27 cellular contexts compared by ENCODE assay signal in the genomic region with DNA sequence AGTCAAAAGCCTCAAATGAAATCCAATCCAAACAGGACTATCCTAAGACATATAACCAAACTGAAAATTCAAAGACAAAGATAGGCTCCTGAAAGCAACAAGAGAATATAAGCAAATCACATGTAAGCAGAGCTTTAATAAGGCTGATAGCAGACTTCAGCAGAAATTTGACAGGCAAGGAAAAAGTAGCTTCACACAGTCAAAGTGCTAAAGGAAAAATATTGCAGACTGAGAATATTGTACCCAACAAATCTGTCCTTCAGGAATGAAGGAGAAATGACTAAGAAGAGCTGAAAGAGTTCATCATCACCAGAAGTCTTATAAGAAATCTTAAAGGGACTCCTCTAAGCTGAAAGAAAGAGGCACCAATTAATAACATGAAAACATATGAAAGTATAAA.
"Had no signal": no experiment of that assay in that cellular context is flagged by ENCODE, and none has a peak within 500 bp of the region (broad histone marks: within the 10 kb centered on the region; RNA-seq: fewer than 3 reads in every experiment).

No MANE protein-coding gene starts in this region.

- H3K9me3 ChIP-seq: colonic mucosa, esophagus squamous epithelium had no signal

- H3K4me2 ChIP-seq: hepatocyte had no signal

- FAIRE-seq: colon, endothelial cell of umbilical vein had no signal

- H3K4me3 ChIP-seq: colonic mucosa, coronary artery, dorsolateral prefrontal cortex, esophagus muscularis mucosa, esophagus squamous epithelium, gastrocnemius medialis, gastroesophageal sphincter, heart left ventricle, heart right ventricle, hepatocyte had no signal

- H3K27me3 ChIP-seq: colonic mucosa, hepatocyte had no signal

- ATAC-seq: effector memory CD8-positive, alpha-beta T cell; esophagus mucosa; foreskin keratinocyte; gastrocnemius medialis; gastroesophageal sphincter; heart left ventricle; heart right ventricle had no signal

- H3K79me2 ChIP-seq: hepatocyte had no signal

- H3K36me3 ChIP-seq: colonic mucosa, esophagus muscularis mucosa, esophagus squamous epithelium, gastrocnemius medialis, gastroesophageal sphincter, heart left ventricle, heart right ventricle had no signal

- H2AFZ ChIP-seq: hepatocyte had no signal

- H3K27ac ChIP-seq: colonic mucosa, coronary artery, dorsolateral prefrontal cortex, epithelial cell of prostate, esophagus muscularis mucosa, esophagus squamous epithelium, foreskin keratinocyte, gastrocnemius medialis, gastroesophageal sphincter, heart left ventricle, heart right ventricle, hepatocyte had no signal

- DNase-seq: colonic mucosa; cortex of kidney; dermis blood vessel endothelial cell; dorsolateral prefrontal cortex; effector CD4-positive, alpha-beta T cell; effector CD8-positive, alpha-beta T cell; effector memory CD4-positive, alpha-beta T cell; effector memory CD8-positive, alpha-beta T cell; endodermal cell; erythroblast; esophagus squamous epithelium; foreskin fibroblast; foreskin keratinocyte; foreskin melanocyte; gastrocnemius medialis; glutamatergic neuron; head of caudate nucleus; heart left ventricle; heart right ventricle had no signal

- H3K4me1 ChIP-seq: colonic mucosa, esophagus muscularis mucosa, esophagus squamous epithelium, foreskin keratinocyte, gastrocnemius medialis, gastroesophageal sphincter, heart left ventricle, heart right ventricle had no signal
